ENCODE assay signal across 8 cellular contexts in genomic region chr1:234851450-234852438, GRCh38.
DNase-seq lines count a peak whose midpoint lies in the region; FAIRE-seq and TF ChIP-seq lines count a peak whose summit lies in the region.

No MANE protein-coding gene starts in this region.

- no peak for DNase-seq in activated CD4-positive, alpha-beta T cell treated with anti-CD3 and anti-CD28 coated beads, Interleukin-2, amount 10 ng/mL, durations not matched to agents 7 days and 5 days
- DNase-seq in activated CD4-positive, alpha-beta T cell treated with anti-CD3 and anti-CD28 coated beads, Interleukin-2, amount 50 U/mL, for 4 hours = no peak
- peak; percentile 41 for DNase-seq in HTR-8/SVneo (ENCODE audit: insufficient read length, low spot score)
- DNase-seq in adipocyte (ENCODE audit: low read depth) = peak; percentile 15
- no peak for DNase-seq in neural progenitor cell (ENCODE audit: low spot score)
- no peak for DNase-seq in prostate gland (ENCODE audit: low spot score)
- DNase-seq in LoVo (ENCODE audit: low spot score) = no peak
- no peak for DNase-seq in ovary

- TF ChIP-seq CTCF in neural progenitor cell (IDR thresholded peaks at IDR 0.05) (no peak), prostate gland (IDR thresholded peaks at IDR 0.05) (no peak), ovary (IDR thresholded peaks at IDR 0.05) (no peak)

- H3K9me3 ChIP-seq in adipocyte (ENCODE audit: control insufficient read depth, low read length) (no peaks in the 10 kb centered on the region), neural progenitor cell (ENCODE audit: low read depth) (no peaks in the 10 kb centered on the region), prostate gland (no peaks in the 10 kb centered on the region), ovary (no peaks in the 10 kb centered on the region)

- peak overlapping the region; percentile 5 for H3K27ac Mint-ChIP-seq in activated CD4-positive, alpha-beta T cell treated with anti-CD3 and anti-CD28 coated beads, Interleukin-2, amount 10 ng/mL, durations not matched to agents 7 days and 5 days
- H3K27ac Mint-ChIP-seq in neural progenitor cell = no peak overlapping the region

- H3K9me3 Mint-ChIP-seq in activated CD4-positive, alpha-beta T cell treated with anti-CD3 and anti-CD28 coated beads, Interleukin-2, amount 10 ng/mL, durations not matched to agents 7 days and 5 days = no peaks in the 10 kb centered on the region
- H3K9me3 Mint-ChIP-seq in neural progenitor cell = no peaks in the 10 kb centered on the region

- H3K4me2 ChIP-seq in neural progenitor cell = no peak overlapping the region

- H4K20me1 ChIP-seq in neural progenitor cell (ENCODE audit: low read depth) = no peaks in the 10 kb centered on the region

- TF ChIP-seq POLR2A in prostate gland (IDR thresholded peaks at IDR 0.05) (no peak), ovary (IDR thresholded peaks at IDR 0.05) (no peak)

- no peaks in the 10 kb centered on the region for H3K27me3 ChIP-seq in adipocyte (replicated peaks; ENCODE audit: control insufficient read depth, insufficient read depth, low read length)
- no peaks in the 10 kb centered on the region for H3K27me3 ChIP-seq in neural progenitor cell
- H3K27me3 ChIP-seq in prostate gland (replicated peaks; ENCODE audit: insufficient read depth) = no peaks in the 10 kb centered on the region
- no peaks in the 10 kb centered on the region for H3K27me3 ChIP-seq in ovary

- FAIRE-seq in HTR-8/SVneo (lab: Jason Lieb, UNC) = no peak

- H3K36me3 ChIP-seq in adipocyte (ENCODE audit: control insufficient read depth, insufficient read depth, low read length, severe bottlenecking) (no peaks in the 10 kb centered on the region), neural progenitor cell (no peaks in the 10 kb centered on the region), prostate gland (no peaks in the 10 kb centered on the region), ovary (no peaks in the 10 kb centered on the region)

- TF ChIP-seq EP300 in ovary (IDR thresholded peaks at IDR 0.05) = no peak

- intact Hi-C loops in prostate gland (cut with DNase I) = no loop called here
- intact Hi-C loops in ovary (cut with DNase I) = no loop called here

- no peaks in the 10 kb centered on the region for H3K79me2 ChIP-seq in neural progenitor cell (ENCODE audit: low read depth)

- H3K4me1 ChIP-seq in adipocyte (ENCODE audit: control insufficient read depth, insufficient read depth, low read length) = peaks cover 8% of the 10 kb centered on the region
- H3K4me1 ChIP-seq in neural progenitor cell = no peaks in the 10 kb centered on the region
- H3K4me1 ChIP-seq in prostate gland (replicated peaks) = no peaks in the 10 kb centered on the region
- no peaks in the 10 kb centered on the region for H3K4me1 ChIP-seq in ovary (ENCODE audit: insufficient read depth)

- H2AFZ ChIP-seq in neural progenitor cell (replicated peaks) = peak overlapping the region; percentile 38

- H3K4me3 ChIP-seq in adipocyte (ENCODE audit: low read length) (no peak overlapping the region), neural progenitor cell (no peak overlapping the region), prostate gland (no peak overlapping the region), ovary (no peak overlapping the region)

- peaks cover 51% of the 10 kb centered on the region for H3K4me1 Mint-ChIP-seq in activated CD4-positive, alpha-beta T cell treated with anti-CD3 and anti-CD28 coated beads, Interleukin-2, amount 10 ng/mL, durations not matched to agents 7 days and 5 days
- peaks cover 23% of the 10 kb centered on the region for H3K4me1 Mint-ChIP-seq in neural progenitor cell

- H3K27me3 Mint-ChIP-seq in activated CD4-positive, alpha-beta T cell treated with anti-CD3 and anti-CD28 coated beads, Interleukin-2, amount 10 ng/mL, durations not matched to agents 7 days and 5 days = no peaks in the 10 kb centered on the region
- H3K27me3 Mint-ChIP-seq in neural progenitor cell (ENCODE audit: insufficient read depth, low read depth) = peaks cover 12% of the 10 kb centered on the region

- H3K9ac ChIP-seq in adipocyte (ENCODE audit: low read length) = no peak overlapping the region
- no peak overlapping the region for H3K9ac ChIP-seq in neural progenitor cell

- CTCF ChIA-PET in activated CD4-positive, alpha-beta T cell treated with anti-CD3 and anti-CD28 coated beads, Interleukin-2, amount 10 ng/mL, durations not matched to agents 7 days and 5 days (lab: Charles Lee) = interaction anchor here (0.6 to 2.1 kb wide), 2 partner anchors 11 to 79 kb away, joined by 4 to 5 read pairs; no protein-coding TSS in a partner anchor

- no peaks in the 10 kb centered on the region for H3F3A ChIP-seq in neural progenitor cell (ENCODE audit: low read depth)

- H3K36me3 Mint-ChIP-seq in activated CD4-positive, alpha-beta T cell treated with anti-CD3 and anti-CD28 coated beads, Interleukin-2, amount 10 ng/mL, durations not matched to agents 7 days and 5 days (ENCODE audit: low read depth) = no peaks in the 10 kb centered on the region
- no peaks in the 10 kb centered on the region for H3K36me3 Mint-ChIP-seq in neural progenitor cell

- no peak overlapping the region for H3K4me3 Mint-ChIP-seq in activated CD4-positive, alpha-beta T cell treated with anti-CD3 and anti-CD28 coated beads, Interleukin-2, amount 10 ng/mL, durations not matched to agents 7 days and 5 days
- H3K4me3 Mint-ChIP-seq in neural progenitor cell = no peak overlapping the region

- H3K27ac ChIP-seq in neural progenitor cell (no peak overlapping the region), prostate gland (no peak overlapping the region), ovary (no peak overlapping the region)

- WGBS in prostate gland = 86% methylated on average over 9 of the region's 9 CpGs
- WGBS in ovary, 3 donors = 74 to 80% (median 77%) methylated on average over 9 of the region's 9 CpGs

- POLR2A ChIA-PET in activated CD4-positive, alpha-beta T cell treated with anti-CD3 and anti-CD28 coated beads, Interleukin-2, amount 10 ng/mL, durations not matched to agents 7 days and 5 days (lab: Charles Lee) = interaction anchor here (0.6 kb wide), 1 partner anchor 175 kb away, joined by 3 read pairs; no protein-coding TSS in a partner anchor

Comparison
In these comparisons a context has a peak if more than half of its experiments do, and no peak if none do; other contexts are left out.
1. DNase-seq: peak in HTR-8/SVneo (single experiment) and adipocyte (single experiment); none in activated CD4-positive, alpha-beta T cell treated with anti-CD3 and anti-CD28 coated beads, Interleukin-2, amount 10 ng/mL, durations not matched to agents 7 days and 5 days (single experiment), activated CD4-positive, alpha-beta T cell treated with anti-CD3 and anti-CD28 coated beads, Interleukin-2, amount 50 U/mL, for 4 hours (0 of 2), neural progenitor cell (single experiment), prostate gland (single experiment), LoVo (single experiment) and ovary (0 of 5).